11 cellular contexts compared by ENCODE assay signal in genomic region chr20:17874271-17875105, GRCh38.
DNase-seq lines count a peak whose midpoint lies in the region; ATAC-seq, FAIRE-seq and TF ChIP-seq lines count a peak whose summit lies in the region.
"Had no signal": no experiment of that assay in that cellular context is flagged by ENCODE, and none has a peak within 500 bp of the region (broad histone marks: within the 10 kb centered on the region; RNA-seq: fewer than 3 reads in every experiment).

No MANE protein-coding gene starts in this region.

- no peak for ATAC-seq in GM21529 (IDR thresholded peaks at IDR 0.05; ENCODE audit: unreplicated experiment)
- ATAC-seq in activated T-cell treated with anti-CD3 and anti-CD28 coated beads, Interleukin-2, amount 50 U/mL, for 72 hours (replicated peaks in 1 of 2): no peak
- ATAC-seq: GM12878 had no signal

- peaks cover 62% of the 10 kb centered on the region for H3K4me1 Mint-ChIP-seq in brain
- H3K4me1 Mint-ChIP-seq in activated T-cell treated with anti-CD3 and anti-CD28 coated beads, Interleukin-2, amount 50 U/mL, for 72 hours (ENCODE audit: low read depth): peaks cover 28% of the 10 kb centered on the region

- peaks cover 14 to 18% of the 10 kb centered on the region in 2 donors for H3K4me1 ChIP-seq in small intestine (ENCODE audit: control insufficient read depth in 2 of 2, insufficient read depth in 1 of 2, low read depth in 1 of 2, low read length in 1 of 2)

- peaks cover 0 to 4% (median 0%) of the 10 kb centered on the region in 5 experiments for H3K9me3 Mint-ChIP-seq in brain
- peaks cover 0 to 4% of the 10 kb centered on the region in 2 donors for H3K9me3 Mint-ChIP-seq in activated T-cell treated with anti-CD3 and anti-CD28 coated beads, Interleukin-2, amount 50 U/mL, for 72 hours
- H3K9me3 Mint-ChIP-seq: activated CD4-positive, alpha-beta T cell treated with anti-CD3 and anti-CD28 coated beads, Interleukin-2, amount 10 ng/mL, durations not matched to agents 24 days and 14 days; activated naive CD4-positive, alpha-beta T cell treated with anti-CD3 and anti-CD28 coated beads, Interleukin-2, amount 50 U/mL, for 24 hours had no signal

- peaks cover 27% of the 10 kb centered on the region for H3K27me3 Mint-ChIP-seq in brain
- peaks cover 25% of the 10 kb centered on the region for H3K27me3 Mint-ChIP-seq in activated T-cell treated with anti-CD3 and anti-CD28 coated beads, Interleukin-2, amount 50 U/mL, for 72 hours (ENCODE audit: low read depth)

- TF ChIP-seq CTCF in brain (conservative IDR thresholded peaks at IDR 0.05): no peak

- H3K4me3 Mint-ChIP-seq in brain: peak overlapping the region in 3 of 5 experiments; percentile 23 to 42 (median 30)
- H3K4me3 Mint-ChIP-seq in activated T-cell treated with anti-CD3 and anti-CD28 coated beads, Interleukin-2, amount 50 U/mL, for 72 hours: no peak overlapping the region
- H3K4me3 Mint-ChIP-seq: activated CD4-positive, alpha-beta T cell treated with anti-CD3 and anti-CD28 coated beads, Interleukin-2, amount 10 ng/mL, durations not matched to agents 24 days and 14 days; activated naive CD4-positive, alpha-beta T cell treated with anti-CD3 and anti-CD28 coated beads, Interleukin-2, amount 50 U/mL, for 24 hours had no signal

- H3K27me3 ChIP-seq in layer of hippocampus (ENCODE audit: control insufficient read depth, insufficient read depth, low read length) (no peaks in the 10 kb centered on the region), small intestine (ENCODE audit: control insufficient read depth in 2 of 2, insufficient read depth in 2 of 2, low read length in 2 of 2) (no peaks in the 10 kb centered on the region)

- peak overlapping the region; percentile 27 for H3K27ac ChIP-seq in layer of hippocampus (ENCODE audit: low read depth, low read length)
- H3K27ac ChIP-seq in small intestine (ENCODE audit: low read depth in 1 of 2, low read length in 1 of 2): peak overlapping the region; percentile 87 to 90

- DNase-seq in CD1c-positive myeloid dendritic cell (ENCODE audit: extremely low spot score) (peak; percentile 16), small intestine (no peak), activated T-cell treated with anti-CD3 and anti-CD28 coated beads for 4 hours (no peak), DMS79 (lab: John Stamatoyannopoulos, UW) (no peak)
- DNase-seq in activated T-cell treated with anti-CD3 and anti-CD28 coated beads, Interleukin-2, amount 50 U/mL, for 72 hours: no peak
- DNase-seq: activated CD4-positive, alpha-beta T cell treated with anti-CD3 and anti-CD28 coated beads, Interleukin-2, amount 10 ng/mL, durations not matched to agents 24 days and 14 days had no signal

- no peaks in the 10 kb centered on the region for H3K36me3 ChIP-seq in small intestine (ENCODE audit: control insufficient read depth in 2 of 2, insufficient read depth in 2 of 2, low read length in 2 of 2)

- H3K4me3 ChIP-seq in small intestine (ENCODE audit: low read depth in 1 of 2, low read length in 2 of 2): no peak overlapping the region
- H3K4me3 ChIP-seq: GM12878 had no signal

- H3K36me3 Mint-ChIP-seq in brain: no peaks in the 10 kb centered on the region
- H3K36me3 Mint-ChIP-seq in activated T-cell treated with anti-CD3 and anti-CD28 coated beads, Interleukin-2, amount 50 U/mL, for 72 hours (ENCODE audit: insufficient read depth in 2 of 2): peaks cover 0 to 2% of the 10 kb centered on the region in 2 donors
- H3K36me3 Mint-ChIP-seq: activated naive CD4-positive, alpha-beta T cell treated with anti-CD3 and anti-CD28 coated beads, Interleukin-2, amount 50 U/mL, for 24 hours had no signal

- no peaks in the 10 kb centered on the region for H3K9me3 ChIP-seq in small intestine (ENCODE audit: control insufficient read depth, low read depth)

- FAIRE-seq in small intestine (lab: Jason Lieb, UNC): no peak
- FAIRE-seq: GM12878 had no signal

- WGBS in small intestine, 3 donors: 5 to 31% (median 15%) methylated on average over 7 of the region's 7 CpGs

- peak overlapping the region; percentile 62 to 92 (median 83) for H3K27ac Mint-ChIP-seq in brain
- H3K27ac Mint-ChIP-seq in activated T-cell treated with anti-CD3 and anti-CD28 coated beads, Interleukin-2, amount 50 U/mL, for 72 hours: no peak overlapping the region
- H3K27ac Mint-ChIP-seq: activated CD4-positive, alpha-beta T cell treated with anti-CD3 and anti-CD28 coated beads, Interleukin-2, amount 10 ng/mL, durations not matched to agents 24 days and 14 days; activated naive CD4-positive, alpha-beta T cell treated with anti-CD3 and anti-CD28 coated beads, Interleukin-2, amount 50 U/mL, for 24 hours had no signal

Comparison
In these comparisons a context has a peak if more than half of its experiments do, and no peak if none do; other contexts are left out.
1. H3K4me3 Mint-ChIP-seq: peak in brain (3 of 5); none in activated T-cell treated with anti-CD3 and anti-CD28 coated beads, Interleukin-2, amount 50 U/mL, for 72 hours (0 of 2).